14 cellular contexts compared by ENCODE assay signal in genomic region chr3:153624310-153625030, GRCh38.
A peak's percentile ranks its signal among the peaks of the same experiment; 100 is the strongest.
DNase-seq lines count a peak whose midpoint lies in the region; ATAC-seq, FAIRE-seq and TF ChIP-seq lines count a peak whose summit lies in the region.
"Had no signal": no experiment of that assay in that cellular context is flagged by ENCODE, and none has a peak within 500 bp of the region (broad histone marks: within the 10 kb centered on the region; RNA-seq: fewer than 3 reads in every experiment).

No MANE protein-coding gene starts in this region.

- no peaks in the 10 kb centered on the region for H3K9me3 ChIP-seq in CD4-positive, alpha-beta memory T cell (ENCODE audit: control insufficient read depth in 1 of 2, low read length in 2 of 2)
- H3K9me3 ChIP-seq in OCI-LY7 (ENCODE audit: low read length) (peaks cover 19% of the 10 kb centered on the region; the same call in 1 of the 2 replicates), endothelial cell of umbilical vein (replicated peaks; ENCODE audit: control insufficient read depth, insufficient read depth, low read length) (no peaks in the 10 kb centered on the region)
- H3K9me3 ChIP-seq: prostate gland had no signal

- H3K4me3 Mint-ChIP-seq in CD4-positive, alpha-beta memory T cell, result peak overlapping the region in 7 of 8 donors; percentile 49 to 82 (median 69)

- no peak for ATAC-seq in left cardiac atrium
- ATAC-seq in GM21526 (IDR thresholded peaks at IDR 0.05; ENCODE audit: low FRiP score, unreplicated experiment), result no peak

- dilution Hi-C loops in endothelial cell of umbilical vein (cut with MboI; ENCODE audit: extremely low pct_ligation_motif_present, low sequenced_read_pairs), result no loop called here

- no peaks in the 10 kb centered on the region for H3K9me2 ChIP-seq in OCI-LY7 (ENCODE audit: insufficient read depth, low read length)

- peaks cover 84% of the 10 kb centered on the region for H3K4me1 ChIP-seq in CD4-positive, alpha-beta memory T cell (ENCODE audit: insufficient read depth, low read length)
- H3K4me1 ChIP-seq in OCI-LY7 (ENCODE audit: insufficient read depth, low read length, poor library complexity, severe bottlenecking) (peaks cover 90% of the 10 kb centered on the region), endothelial cell of umbilical vein (ENCODE audit: control insufficient read depth, extremely low read depth, insufficient read depth, low read length) (peaks cover 60% of the 10 kb centered on the region)
- H3K4me1 ChIP-seq: prostate gland had no signal

- H3K27ac Mint-ChIP-seq in CD4-positive, alpha-beta memory T cell, result peak overlapping the region; percentile 82 to 96 (median 90)

- no TSS peak for BruUV-seq in OCI-LY7 (replicated peaks; lab: Mats Ljungman, UMichigan)
- no TSS peak for BruUV-seq in endothelial cell of umbilical vein (replicated peaks; lab: Mats Ljungman, UMichigan)

- H3K9me3 Mint-ChIP-seq in CD4-positive, alpha-beta memory T cell, result peaks cover 0 to 7% (median 3%) of the 10 kb centered on the region in 8 donors

- POLR2A ChIA-PET in CD4-positive, alpha-beta memory T cell (lab: Charles Lee; ENCODE audit: partially characterized antibody), result interaction anchor here (1.0 to 11.3 kb wide), 8 partner anchors 10 to 462 kb away, joined by 3 to 130 read pairs (median 8); partner anchors contain the start of gene RAP2B
- POLR2A ChIA-PET in OCI-LY7 (lab: Charles Lee), result interaction anchor here (0.6 to 2.4 kb wide), 11 partner anchors 9 to 463 kb away, joined by 3 to 12 read pairs (median 6); no protein-coding TSS in a partner anchor
- POLR2A ChIA-PET in endothelial cell of umbilical vein (lab: Charles Lee), result no interaction called here

- H3K9ac ChIP-seq in endothelial cell of umbilical vein (replicated peaks; ENCODE audit: extremely low read depth, insufficient read depth, low read length), result no peak overlapping the region

- H3K36me3 ChIP-seq in CD4-positive, alpha-beta memory T cell (ENCODE audit: insufficient read depth, low read length), result no peaks in the 10 kb centered on the region
- H3K36me3 ChIP-seq in OCI-LY7 (ENCODE audit: insufficient read depth, low read length) (peaks cover 18% of the 10 kb centered on the region), endothelial cell of umbilical vein (ENCODE audit: control insufficient read depth in 2 of 2, extremely low read depth in 1 of 2, insufficient read depth in 2 of 2, low read length in 2 of 2) (no peaks in the 10 kb centered on the region)
- H3K36me3 ChIP-seq: prostate gland had no signal

- peaks cover 61 to 81% (median 74%) of the 10 kb centered on the region in 4 donors for H3K4me1 Mint-ChIP-seq in CD4-positive, alpha-beta memory T cell

- H3K4me2 ChIP-seq in OCI-LY7 (ENCODE audit: low read length) (peak overlapping the region; percentile 89), endothelial cell of umbilical vein (ENCODE audit: insufficient read depth, low read length) (peak overlapping the region; percentile 33)

- no peak for FAIRE-seq in endothelial cell of umbilical vein (lab: Jason Lieb, UNC)
- FAIRE-seq: colon, G401.6 had no signal

- no peaks in the 10 kb centered on the region for H3K36me3 Mint-ChIP-seq in CD4-positive, alpha-beta memory T cell

- no peak overlapping the region for H3K4me3 ChIP-seq in CD4-positive, alpha-beta memory T cell (ENCODE audit: low read length in 2 of 2)
- H3K4me3 ChIP-seq in OCI-LY7 (ENCODE audit: low read depth, low read length, poor library complexity, severe bottlenecking), result peak overlapping the region; percentile 40
- no peak overlapping the region for H3K4me3 ChIP-seq in endothelial cell of umbilical vein (replicated peaks in 1 of 3; ENCODE audit: insufficient read depth in 1 of 3, low read depth in 1 of 3, low read length in 3 of 3)
- H3K4me3 ChIP-seq: prostate gland had no signal

- H3K27me3 Mint-ChIP-seq in CD4-positive, alpha-beta memory T cell, result no peaks in the 10 kb centered on the region

- H4K20me1 ChIP-seq in OCI-LY7 (ENCODE audit: insufficient read depth, low read length) (no peaks in the 10 kb centered on the region), endothelial cell of umbilical vein (replicated peaks; ENCODE audit: control insufficient read depth, extremely low read depth, insufficient read depth, low read length) (no peaks in the 10 kb centered on the region)

- H2AFZ ChIP-seq in OCI-LY7 (ENCODE audit: low read length) (peak overlapping the region; percentile 49; the same call in 1 of the 2 replicates), endothelial cell of umbilical vein (ENCODE audit: low read depth, low read length) (peak overlapping the region; percentile 50)

- CTCF ChIA-PET in CD4-positive, alpha-beta memory T cell (lab: Charles Lee; ENCODE audit: partially characterized antibody), result interaction anchor here (0.5 to 4.2 kb wide), 10 partner anchors 12 to 460 kb away, joined by 3 to 29 read pairs (median 4); no protein-coding TSS in a partner anchor
- CTCF ChIA-PET in OCI-LY7 (lab: Charles Lee; ENCODE audit: unreplicated experiment) (no interaction called here), endothelial cell of umbilical vein (lab: Charles Lee) (interaction anchor here (1.0 to 1.5 kb wide), 5 partner anchors 10 to 459 kb away, joined by 3 to 5 read pairs (median 4); no protein-coding TSS in a partner anchor)

- no peaks in the 10 kb centered on the region for H3K27me3 ChIP-seq in CD4-positive, alpha-beta memory T cell (ENCODE audit: insufficient read depth, low read length)
- no peaks in the 10 kb centered on the region for H3K27me3 ChIP-seq in endothelial cell of umbilical vein (ENCODE audit: control insufficient read depth in 2 of 2, insufficient read depth in 2 of 2, low read length in 2 of 2)

- no peak for TF ChIP-seq CTCF in OCI-LY7 (conservative IDR thresholded peaks at IDR 0.05; ENCODE audit: low read length)
- TF ChIP-seq CTCF in endothelial cell of umbilical vein (IDR thresholded peaks at IDR 0.05; ENCODE audit: extremely low read depth in 1 of 2, insufficient read depth in 1 of 2, low read depth in 1 of 2, low read length in 2 of 2), result no peak

- H3K79me2 ChIP-seq in OCI-LY7 (ENCODE audit: insufficient read depth, low read depth, low read length) (peaks cover 31% of the 10 kb centered on the region; the same call in 1 of the 2 replicates), endothelial cell of umbilical vein (ENCODE audit: control insufficient read depth, insufficient read depth, low read length) (no peaks in the 10 kb centered on the region)

- no peaks in the 10 kb centered on the region for H3K9me1 ChIP-seq in endothelial cell of umbilical vein (replicated peaks; ENCODE audit: control insufficient read depth, extremely low read depth, insufficient read depth, low read length)

- no peak for TF ChIP-seq POLR2A in endothelial cell of umbilical vein (IDR thresholded peaks at IDR 0.05; ENCODE audit: low read depth, low read length)

- peak; percentile 52 to 69 (median 59) for DNase-seq in CD4-positive, alpha-beta memory T cell
- DNase-seq in OCI-LY7 (ENCODE audit: low spot score) (peak; percentile 38), endothelial cell of umbilical vein (ENCODE audit: low read depth, low spot score) (peak; percentile 65), HuH-7.5 (ENCODE audit: low spot score) (no peak), left cardiac atrium (no peak), DMS153 treated with DMSO at 0.1 percent for 48 hours (lab: John Stamatoyannopoulos, UW; ENCODE audit: unreplicated experiment) (no peak)
- DNase-seq in activated CD8-positive, alpha-beta memory T cell treated with anti-CD3 and anti-CD28 coated beads, Interleukin-2, amount 50 U/mL, for 4 hours, result peak; percentile 18
- DNase-seq: midbrain, NCI-H446 had no signal

- intact Hi-C loops in CD4-positive, alpha-beta memory T cell (cut with micrococcal nuclease), result loop anchor here (1.0 to 10.0 kb wide), 5 partner anchors 19 to 700 kb away; partner anchors contain the start of gene DHX36
- intact Hi-C loops in OCI-LY7 (cut with micrococcal nuclease; ENCODE audit: unreplicated experiment), result loop anchor here (1.0 to 2.0 kb wide), 4 partner anchors 55 to 464 kb away; no protein-coding TSS in a partner anchor
- intact Hi-C loops in endothelial cell of umbilical vein (cut with micrococcal nuclease), result loop anchor here (10.0 kb wide), 1 partner anchor 140 kb away; no protein-coding TSS in a partner anchor
- intact Hi-C loops in left cardiac atrium (cut with DNase I), result no loop called here

- H3K27ac ChIP-seq in CD4-positive, alpha-beta memory T cell (ENCODE audit: low read depth, low read length), result peak overlapping the region; percentile 19
- H3K27ac ChIP-seq in OCI-LY7 (ENCODE audit: low read depth, low read length, poor library complexity, severe bottlenecking) (peak overlapping the region; percentile 85), endothelial cell of umbilical vein (ENCODE audit: insufficient read depth, low read depth, low read length) (peak overlapping the region; percentile 43)
- H3K27ac ChIP-seq: prostate gland, VCaP had no signal

TF ChIP-seq in endothelial cell of umbilical vein, 7 proteins besides CTCF, POLR2A, EP300 and RAD21:
- TF ChIP-seq MYC (IDR thresholded peaks at IDR 0.05; ENCODE audit: low read depth, low read length) (no peak), JUN (IDR thresholded peaks at IDR 0.05; ENCODE audit: borderline replicate concordance, insufficient read depth, insufficient read length, low read depth) (no peak), GATA2 (IDR thresholded peaks at IDR 0.05; ENCODE audit: insufficient read depth, insufficient read length, low read depth, low read length) (no peak), EZH2 (IDR thresholded peaks at IDR 0.05; ENCODE audit: borderline replicate concordance, low read depth, low read length, severe bottlenecking) (no peak), MAX (IDR thresholded peaks at IDR 0.05; ENCODE audit: insufficient read depth, insufficient read length) (no peak), FOS (IDR thresholded peaks at IDR 0.05; ENCODE audit: borderline replicate concordance, insufficient read depth, low read length) (no peak), POLR2AphosphoS5 (IDR thresholded peaks at IDR 0.05; ENCODE audit: insufficient read depth, low read depth, low read length) (no peak)

Comparison
In these comparisons a context has a peak if more than half of its experiments do, and no peak if none do; other contexts are left out.
1. DNase-seq: peak in CD4-positive, alpha-beta memory T cell (5 of 5), OCI-LY7 (single experiment), activated CD8-positive, alpha-beta memory T cell treated with anti-CD3 and anti-CD28 coated beads, Interleukin-2, amount 50 U/mL, for 4 hours (single experiment) and endothelial cell of umbilical vein (single experiment); none in HuH-7.5 (single experiment), left cardiac atrium (single experiment) and DMS153 treated with DMSO at 0.1 percent for 48 hours (single experiment).
2. H3K27ac ChIP-seq: peak in every context shown above with its lines; median percentile 85 in OCI-LY7; 43 in endothelial cell of umbilical vein; 19 in CD4-positive, alpha-beta memory T cell.
3. intact Hi-C loops: an anchor here in CD4-positive, alpha-beta memory T cell (1.0 to 10.0 kb wide), OCI-LY7 (1.0 to 2.0 kb wide) and endothelial cell of umbilical vein (10.0 kb wide); none called in left cardiac atrium.